ENCODE assay signal across 1 cellular context in genomic region chr14:103581954-103582703, GRCh38.
TF ChIP-seq lines count a peak whose summit lies in the region.

No MANE protein-coding gene starts in this region.

TF ChIP-seq in SK-N-SH, 30 proteins besides CTCF, POLR2A, EP300 and RAD21 (continued from another document):
- TF ChIP-seq USF1 (IDR thresholded peaks at IDR 0.05; ENCODE audit: borderline replicate concordance, low read depth) (no peak), GATA2 (CRISPR knock-in tag; IDR thresholded peaks at IDR 0.05) (no peak)
TF ChIP-seq in SK-N-SH: peak in this region for 0.
